9 cellular contexts compared by ENCODE assay signal in the genomic region with DNA sequence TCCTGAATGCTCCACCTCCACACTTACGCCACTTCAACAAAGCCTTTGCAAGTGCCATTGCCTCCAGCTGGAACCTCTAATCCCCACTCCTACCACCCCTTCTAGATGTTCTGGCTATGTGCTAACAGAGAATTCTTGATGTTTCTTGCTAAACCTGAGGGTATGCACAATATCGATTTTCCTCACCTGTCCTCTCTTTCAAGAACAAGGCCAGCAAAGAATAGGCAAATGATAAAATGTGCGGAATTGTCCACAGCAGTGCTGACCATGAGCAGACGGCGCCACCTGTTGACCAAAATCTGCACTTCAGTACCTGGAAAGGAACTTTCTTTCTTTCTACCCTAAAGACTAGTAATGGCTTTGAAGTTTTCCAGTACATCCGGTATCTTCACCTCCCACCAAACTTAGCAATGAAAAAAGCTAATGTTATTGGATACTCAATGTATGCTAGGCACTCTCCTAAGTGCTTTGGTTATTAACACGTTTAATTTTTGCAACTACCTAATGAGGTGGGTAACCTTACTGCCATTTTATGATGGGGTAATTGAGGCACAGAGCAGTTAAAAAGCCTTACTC.
DNase-seq lines count a peak whose midpoint lies in the region; ATAC-seq and TF ChIP-seq lines count a peak whose summit lies in the region.
"Had no signal": no experiment of that assay in that cellular context is flagged by ENCODE, and none has a peak within 500 bp of the region (broad histone marks: within the 10 kb centered on the region; RNA-seq: fewer than 3 reads in every experiment).

No MANE protein-coding gene starts in this region.

- TF ChIP-seq CTCF in WI38 (IDR thresholded peaks at IDR 0.05; ENCODE audit: low read depth, low read length) = peak; percentile 80

- no peak overlapping the region for H3K27ac ChIP-seq in caudate nucleus (ENCODE audit: low read depth, low read length)
- H3K27ac ChIP-seq: BLaER1 had no signal

- ATAC-seq in GM19395 (IDR thresholded peaks at IDR 0.05; ENCODE audit: unreplicated experiment) = no peak

- DNase-seq in DMS53 (lab: John Stamatoyannopoulos, UW) (peak; percentile 56), DMS53 treated with DMSO at 0.1 percent for 48 hours (lab: John Stamatoyannopoulos, UW; ENCODE audit: unreplicated experiment) (no peak), NCI-H2029 (lab: John Stamatoyannopoulos, UW) (peak; percentile 60), caudate nucleus (lab: John Stamatoyannopoulos, UW) (peak in 43 of 61 donors; percentile 2 to 53 (median 23)), left kidney (ENCODE audit: low read depth, low spot score) (peak; percentile 80)
- peak; percentile 35 to 66 (median 45) for DNase-seq in stimulated activated CD4-positive, alpha-beta T cell treated with anti-CD3 and anti-CD28 coated beads, TNF-alpha, amount 100 ng/mL, for 1 hour (ENCODE audit: low read depth in 3 of 3, low spot score in 1 of 3)

- no peak overlapping the region for H3K4me3 ChIP-seq in WI38 (ENCODE audit: low read depth, low read length)
- H3K4me3 ChIP-seq: BLaER1 had no signal
